ENCODE assay signal across 13 cellular contexts in the genomic region with DNA sequence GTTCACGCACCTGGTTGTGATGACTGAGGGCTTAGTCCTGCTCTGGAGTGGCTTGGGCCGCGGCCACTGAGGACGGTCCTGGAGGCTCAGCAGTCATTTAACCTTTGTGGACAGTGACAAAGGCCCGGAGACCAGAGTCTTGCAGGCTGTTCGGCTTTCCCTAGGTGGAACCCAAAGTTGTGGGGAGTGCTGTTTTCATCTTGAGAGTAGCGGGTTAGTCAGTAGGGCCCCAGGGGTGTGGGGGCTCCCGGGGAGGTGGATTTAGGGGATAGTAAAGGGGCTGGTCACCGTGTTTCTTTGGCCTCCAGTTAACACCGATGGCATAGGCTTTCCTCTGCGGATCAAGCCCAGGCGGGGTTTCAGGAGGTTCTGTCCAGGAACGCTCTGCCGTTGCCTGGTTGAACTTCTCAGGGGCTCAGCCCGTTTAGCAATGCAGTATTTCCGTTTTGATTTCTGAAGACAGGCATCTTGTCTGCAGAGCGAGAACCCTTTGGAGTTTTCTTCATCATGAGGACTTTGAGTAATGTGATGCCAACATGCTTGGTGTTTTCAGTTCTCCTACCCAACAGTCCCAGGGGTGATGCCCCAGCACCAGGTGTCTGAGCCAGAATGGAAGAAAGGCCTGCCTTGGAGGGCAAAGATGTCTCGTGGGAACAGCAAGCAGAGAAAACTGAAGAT.
"Had no signal": no experiment of that assay in that cellular context is flagged by ENCODE, and none has a peak within 500 bp of the region (broad histone marks: within the 10 kb centered on the region; RNA-seq: fewer than 3 reads in every experiment).

No MANE protein-coding gene starts in this region.

- H3K4me1 ChIP-seq: left ventricle myocardium inferior, pancreas, transverse colon had no signal

- H3K36me3 ChIP-seq: left ventricle myocardium inferior, pancreas, transverse colon had no signal

- H3K27me3 ChIP-seq: transverse colon had no signal

- ATAC-seq: pancreas had no signal

- H3K9me3 ChIP-seq: pancreas had no signal

- H3K27ac ChIP-seq: left ventricle myocardium inferior, pancreas, transverse colon had no signal

- H3K4me3 ChIP-seq: left ventricle myocardium inferior, pancreas, transverse colon had no signal

- DNase-seq: activated CD4-positive, alpha-beta T cell treated with anti-CD3 and anti-CD28 coated beads for 4 hours; activated effector memory CD4-positive, alpha-beta T cell treated with Interleukin-2 at 50 U/mL for 16 hours; activated naive CD8-positive, alpha-beta T cell treated with anti-CD3 and anti-CD28 coated beads, Interleukin-2, amount 10 ng/mL, durations not matched to agents 7 days and 5 days; activated T-cell treated with anti-CD3 and anti-CD28 coated beads for 4 hours; anterior cingulate cortex; foreskin melanocyte; head of caudate nucleus; left ventricle myocardium inferior; mesendoderm; pancreas; stimulated activated CD4-positive, alpha-beta T cell treated with anti-CD3 and anti-CD28 coated beads, Interleukin-4, amount 100 ng/mL, for 4 hours; substantia nigra; transverse colon had no signal
